Comparison of ENCODE assay signal across 8 cellular contexts in genomic region chr9:36136277-36136893, GRCh38. TPM values are rescaled to one million over a fixed set of nuclear protein-coding genes. Genes with fewer than 3 reads are reported as not detected.
DNase-seq lines count a peak whose midpoint lies in the region; ATAC-seq, FAIRE-seq and TF ChIP-seq lines count a peak whose summit lies in the region.

Gene GLIPR2 (plus strand): TSS chr9:36136733. CDS start chr9:36136779, 46 bp downstream.

- BruUV-seq in A673 (replicated peaks; lab: Mats Ljungman, UMichigan) = no TSS peak

- DNase-seq in A673 (ENCODE audit: low spot score) (peak; percentile 71), GM18507 (ENCODE audit: extremely low spot score, insufficient read length, low read depth) (peak; percentile 78), NCI-H526 treated with DMSO at 0.1 percent for 48 hours (lab: John Stamatoyannopoulos, UW) (peak; percentile 11), mesenteric fat pad (ENCODE audit: low spot score) (peak; percentile 94)
- peak; percentile 68 for DNase-seq in stimulated activated CD8-positive, alpha-beta memory T cell treated with anti-CD3 and anti-CD28 coated beads, Interleukin-12 subunit alpha, Interleukin-12 subunit beta, amount 100 ng/mL, for 4 hours (ENCODE audit: low read depth)

- CTCF ChIA-PET in A673 (lab: Charles Lee) = no interaction called here
- CTCF ChIA-PET in activated CD8-positive, alpha-beta memory T cell treated with anti-CD3 and anti-CD28 coated beads for 36 hours (lab: Charles Lee) = interaction anchor here (0.9 to 2.2 kb wide), 3 partner anchors 12 to 34 kb away, joined by 3 to 11 read pairs (median 3); no protein-coding TSS in a partner anchor

- H3K36me3 ChIP-seq in A673 (ENCODE audit: insufficient read depth, low read length, poor library complexity, severe bottlenecking) (no peaks in the 10 kb centered on the region), endocrine pancreas (ENCODE audit: control insufficient read depth, insufficient read depth, low read length) (no peaks in the 10 kb centered on the region)

- H3K4me3 ChIP-seq in A673 (ENCODE audit: low read depth, low read length, poor library complexity, severe bottlenecking) (peak within 1 kb of the TSS; percentile 70), endocrine pancreas (ENCODE audit: control insufficient read depth, insufficient read depth, low read length) (peak within 1 kb of the TSS; percentile 59)

- POLR2A ChIA-PET in A673 (lab: Charles Lee; ENCODE audit: low non-redundant PET) = interaction anchor here (0.8 kb wide), 1 partner anchor 62 kb away, joined by 3 read pairs; no protein-coding TSS in a partner anchor
- POLR2A ChIA-PET in activated CD8-positive, alpha-beta memory T cell treated with anti-CD3 and anti-CD28 coated beads for 36 hours (lab: Charles Lee) = interaction anchor here (0.6 to 1.9 kb wide), 4 partner anchors 12 to 122 kb away, joined by 3 to 13 read pairs (median 4); no protein-coding TSS in a partner anchor

- H3K9me3 ChIP-seq in A673 (ENCODE audit: low read depth, low read length, poor library complexity, severe bottlenecking) (no peaks in the 10 kb centered on the region), endocrine pancreas (ENCODE audit: control insufficient read depth, low read length) (no peaks in the 10 kb centered on the region)

- H3K27me3 ChIP-seq in A673 (replicated peaks; ENCODE audit: insufficient read depth, low read depth, low read length, poor library complexity) = no peaks in the 10 kb centered on the region
- no peaks in the 10 kb centered on the region for H3K27me3 ChIP-seq in endocrine pancreas (ENCODE audit: control insufficient read depth, insufficient read depth, low read length)

- intact Hi-C loops in A673 (cut with micrococcal nuclease; ENCODE audit: unreplicated experiment) = no loop called here

- TF ChIP-seq CTCF in A673 (conservative IDR thresholded peaks at IDR 0.05; ENCODE audit: low read depth, low read length) = 0 out of 2 replicates have a peak, but pooled peaks have one; percentile 17

- FAIRE-seq in GM18507 (lab: Jason Lieb, UNC) = peak; percentile 76

- H3K27ac ChIP-seq in A673 (ENCODE audit: low read depth, low read length, poor library complexity, severe bottlenecking) = no peak within 1 kb of the TSS

- peak; percentile 90 for ATAC-seq in HG02970 (IDR thresholded peaks at IDR 0.05; ENCODE audit: low FRiP score, unreplicated experiment)

- no peaks in the 10 kb centered on the region for H3K4me1 ChIP-seq in A673 (ENCODE audit: insufficient read depth, low read length, poor library complexity, severe bottlenecking)
- H3K4me1 ChIP-seq in endocrine pancreas (ENCODE audit: control insufficient read depth, insufficient read depth, low read length) = no peaks in the 10 kb centered on the region

- H3K9ac ChIP-seq in endocrine pancreas (ENCODE audit: control insufficient read depth, insufficient read depth, low read length) = peak within 1 kb of the TSS; percentile 77

RNA-seq across cellular contexts. Expression of gene GLIPR2, which starts in this region (rescaled TPM):
- 5.0 and 6.9 TPM in 2 replicates for total RNA-seq in A673 (2021)
- total RNA-seq in activated CD8-positive, alpha-beta memory T cell treated with anti-CD3 and anti-CD28 coated beads for 36 hours = 10 to 100 TPM; 13.4 to 14.2 TPM
- 81.7 TPM for total RNA-seq in mesenteric fat pad

Comparison
In these comparisons a context has a peak if more than half of its experiments do, and no peak if none do; other contexts are left out.
1. DNase-seq: peak in every context shown above with its lines; median percentile 94 in mesenteric fat pad; 78 in GM18507; 71 in A673; 68 in stimulated activated CD8-positive, alpha-beta memory T cell treated with anti-CD3 and anti-CD28 coated beads, Interleukin-12 subunit alpha, Interleukin-12 subunit beta, amount 100 ng/mL, for 4 hours; 11 in NCI-H526 treated with DMSO at 0.1 percent for 48 hours.